In genomic region chr12:7439579-7440505, GRCh38 we compare ENCODE assay signal across 1 cellular context.
TF ChIP-seq lines count a peak whose summit lies in the region.

No MANE protein-coding gene starts in this region.

TF ChIP-seq in K562, 482 proteins besides CTCF, POLR2A, EP300 and RAD21 (continued from another document and continues in another):
- TF ChIP-seq TRIM25 (IDR thresholded peaks at IDR 0.05; ENCODE audit: borderline replicate concordance): no peak
- no peak for TF ChIP-seq NUFIP1 (IDR thresholded peaks at IDR 0.05; ENCODE audit: partially characterized antibody)
- no peak for TF ChIP-seq ARHGAP35 (IDR thresholded peaks at IDR 0.05; ENCODE audit: partially characterized antibody)
- TF ChIP-seq HDAC3 (IDR thresholded peaks at IDR 0.05; ENCODE audit: borderline replicate concordance, partially characterized antibody): no peak
- no peak for TF ChIP-seq ZNF699 (CRISPR knock-in tag; IDR thresholded peaks at IDR 0.05; ENCODE audit: insufficient replicate concordance)
- no peak for TF ChIP-seq ZNF282 (CRISPR knock-in tag; IDR thresholded peaks at IDR 0.05)
- TF ChIP-seq ZFPM2 (CRISPR knock-in tag; IDR thresholded peaks at IDR 0.05): no peak
- TF ChIP-seq ATF4 (CRISPR knock-in tag; IDR thresholded peaks at IDR 0.05): no peak
- TF ChIP-seq VEZF1 (CRISPR knock-in tag; IDR thresholded peaks at IDR 0.05): peak; percentile 78
- TF ChIP-seq HBP1 (CRISPR knock-in tag; IDR thresholded peaks at IDR 0.05): no peak
- TF ChIP-seq OTX1 (CRISPR knock-in tag; IDR thresholded peaks at IDR 0.05): no peak
- peak; percentile 64 for TF ChIP-seq RBM25 (IDR thresholded peaks at IDR 0.05; ENCODE audit: low read depth, low read length, severe bottlenecking)
- TF ChIP-seq MITF (IDR thresholded peaks at IDR 0.05): no peak
- TF ChIP-seq HNRNPUL1 (IDR thresholded peaks at IDR 0.05; ENCODE audit: low read length): no peak
- no peak for TF ChIP-seq ZNF232 (CRISPR knock-in tag; IDR thresholded peaks at IDR 0.05)
- TF ChIP-seq CBFA2T3 (IDR thresholded peaks at IDR 0.05): no peak
- no peak for TF ChIP-seq FOS (IDR thresholded peaks at IDR 0.05; ENCODE audit: extremely low read depth, insufficient read length)
- peak; percentile 55; the same call in 1 of the 2 replicates for TF ChIP-seq ARID4B (CRISPR knock-in tag; IDR thresholded peaks at IDR 0.05)
- TF ChIP-seq ZKSCAN3 (CRISPR knock-in tag; IDR thresholded peaks at IDR 0.05): no peak
- TF ChIP-seq HIVEP1 (CRISPR knock-in tag; IDR thresholded peaks at IDR 0.05): no peak
- TF ChIP-seq SLC30A9 (CRISPR knock-in tag; IDR thresholded peaks at IDR 0.05): no peak
- TF ChIP-seq ZNF184 (CRISPR knock-in tag; IDR thresholded peaks at IDR 0.05): no peak
- TF ChIP-seq RFX5 (IDR thresholded peaks at IDR 0.05; ENCODE audit: low read depth, low read length): no peak
- 0 out of 2 replicates have a peak, but pooled peaks have one; percentile 12 for TF ChIP-seq JUND (IDR thresholded peaks at IDR 0.05; ENCODE audit: borderline replicate concordance, low read depth, low read length)
- TF ChIP-seq JUND (tag; IDR thresholded peaks at IDR 0.05; ENCODE audit: borderline replicate concordance, low read depth, low read length): no peak
- TF ChIP-seq KAT7 (CRISPR knock-in tag; IDR thresholded peaks at IDR 0.05; ENCODE audit: borderline replicate concordance): no peak
- TF ChIP-seq RBM15 (IDR thresholded peaks at IDR 0.05; ENCODE audit: insufficient read depth, low read length): no peak
- no peak for TF ChIP-seq HNRNPK (IDR thresholded peaks at IDR 0.05; ENCODE audit: low read depth, low read length, poor library complexity, severe bottlenecking)
- TF ChIP-seq NFE2 (IDR thresholded peaks at IDR 0.05; ENCODE audit: low read depth): no peak
- no peak for TF ChIP-seq RERE (CRISPR knock-in tag; IDR thresholded peaks at IDR 0.05; ENCODE audit: borderline replicate concordance)
- no peak for TF ChIP-seq THRA (IDR thresholded peaks at IDR 0.05)
- no peak for TF ChIP-seq GTF2E2 (tag; IDR thresholded peaks at IDR 0.05)
- TF ChIP-seq FOXO4 (CRISPR knock-in tag; IDR thresholded peaks at IDR 0.05): no peak
- no peak for TF ChIP-seq NR2C2 (CRISPR knock-in tag; IDR thresholded peaks at IDR 0.05)
- TF ChIP-seq NR2C2 (tag; IDR thresholded peaks at IDR 0.05): peak; percentile 66; the same call in 1 of the 2 replicates
- TF ChIP-seq MAFK (IDR thresholded peaks at IDR 0.05; ENCODE audit: low read length): no peak
- TF ChIP-seq CCNT2 (IDR thresholded peaks at IDR 0.05; ENCODE audit: borderline replicate concordance, extremely low read depth, insufficient read length, low read depth, low read length): peak; percentile 48
- TF ChIP-seq KLF13 (tag; IDR thresholded peaks at IDR 0.05; ENCODE audit: borderline replicate concordance, low read depth): no peak
- no peak for TF ChIP-seq CHD4 (IDR thresholded peaks at IDR 0.05; ENCODE audit: insufficient read depth, insufficient replicate concordance, low read depth, low read length, poor library complexity, severe bottlenecking)
- no peak for TF ChIP-seq EZH2 (IDR thresholded peaks at IDR 0.05; ENCODE audit: borderline replicate concordance, low read depth, low read length)
- TF ChIP-seq MCM5 (IDR thresholded peaks at IDR 0.05; ENCODE audit: low read depth): no peak
- no peak for TF ChIP-seq MCM7 (IDR thresholded peaks at IDR 0.05)
- no peak for TF ChIP-seq ZNF561 (CRISPR knock-in tag; conservative IDR thresholded peaks at IDR 0.05)
- 0 out of 4 replicates have a peak, but pooled peaks of 1 of the 2 experiments have one; percentile 59 for TF ChIP-seq TEAD1 (CRISPR knock-in tag; IDR thresholded peaks at IDR 0.05)
- peak; percentile 90 for TF ChIP-seq POLR2G (IDR thresholded peaks at IDR 0.05; ENCODE audit: low read depth, low read length)
- no peak for TF ChIP-seq PML (IDR thresholded peaks at IDR 0.05; ENCODE audit: low read length)
